In genomic region chr3:28295819-28296364, GRCh38 we compare ENCODE assay signal across 20 cellular contexts. TPM values are rescaled to one million over a fixed set of nuclear protein-coding genes. Genes with fewer than 3 reads are reported as not detected.
DNase-seq lines count a peak whose midpoint lies in the region; ATAC-seq, FAIRE-seq and TF ChIP-seq lines count a peak whose summit lies in the region.
"Had no signal": no experiment of that assay in that cellular context is flagged by ENCODE, and none has a peak within 500 bp of the region (broad histone marks: within the 10 kb centered on the region; RNA-seq: fewer than 3 reads in every experiment).

No MANE protein-coding gene starts in this region.

- no peaks in the 10 kb centered on the region for H4K20me1 ChIP-seq in DND-41 (ENCODE audit: insufficient read depth, low read length)

- H3K9ac ChIP-seq in DND-41 (ENCODE audit: low read depth, low read length) (no peak overlapping the region), SK-N-MC (ENCODE audit: insufficient read length) (no peak overlapping the region)

- H3K27ac ChIP-seq in DND-41 (ENCODE audit: low read length) = no peak overlapping the region
- H3K27ac ChIP-seq in SK-N-MC = peak overlapping the region; percentile 30; the same call in 1 of the 2 replicates
- peak overlapping the region in 1 of 4 donors; percentile 44 for H3K27ac ChIP-seq in upper lobe of left lung
- H3K27ac ChIP-seq: C4-2B, prostate gland, SJSA1 had no signal

- TF ChIP-seq EP300 in upper lobe of left lung (IDR thresholded peaks at IDR 0.05) = no peak

- ATAC-seq in DND-41 (ENCODE audit: insufficient read depth, low read depth) (peak; percentile 60; the same call in 2 of the 3 replicates), upper lobe of left lung (ENCODE audit: low FRiP score in 2 of 2) (no peak)
- ATAC-seq: activated CD4-positive, alpha-beta T cell treated with anti-CD3 and anti-CD28 coated beads for 36 hours had no signal

- peaks cover 17% of the 10 kb centered on the region for H3K4me1 ChIP-seq in DND-41 (ENCODE audit: insufficient read depth, low read length)
- no peaks in the 10 kb centered on the region for H3K4me1 ChIP-seq in upper lobe of left lung
- H3K4me1 ChIP-seq: prostate gland, SJSA1 had no signal

- DNase-seq in DND-41 (no peak), SK-N-MC (ENCODE audit: low read depth, low spot score) (peak; percentile 12), fibroblast of the aortic adventitia (ENCODE audit: low read depth) (peak; percentile 15), upper lobe of left lung (no peak), RCC 7860 (ENCODE audit: low spot score) (no peak), NCI-H748 (lab: John Stamatoyannopoulos, UW; ENCODE audit: unreplicated experiment) (no peak)
- no peak for DNase-seq in NK-92 treated with Interleukin-12 subunit alpha and Interleukin-12 subunit beta, amount 100 ng/mL, for 24 hours (lab: John Stamatoyannopoulos, UW)
- DNase-seq: activated CD4-positive, alpha-beta T cell treated with anti-CD3 and anti-CD28 coated beads for 36 hours; activated naive CD4-positive, alpha-beta T cell treated with Interleukin-2 at 50 U/mL for 16 hours; NCI-H1105 treated with DMSO at 0.1 percent for 48 hours; NCI-H748 treated with DMSO at 0.1 percent for 48 hours; stimulated activated CD4-positive, alpha-beta T cell treated with anti-CD3 and anti-CD28 coated beads, Interleukin-2, amount 100 ng/mL, for 48 hours; stimulated activated naive CD4-positive, alpha-beta T cell treated with Interleukin-2 at 50 U/mL for 16 hours had no signal

- no peak overlapping the region for H2AFZ ChIP-seq in DND-41 (ENCODE audit: low read depth, low read length)

- peaks cover 6% of the 10 kb centered on the region; the same call in 1 of the 2 replicates for H3K36me3 ChIP-seq in DND-41 (ENCODE audit: insufficient read depth, low read length)
- no peaks in the 10 kb centered on the region for H3K36me3 ChIP-seq in SK-N-MC (ENCODE audit: insufficient read depth, low read length)
- H3K36me3 ChIP-seq in upper lobe of left lung = no peaks in the 10 kb centered on the region
- H3K36me3 ChIP-seq: prostate gland had no signal

- peak overlapping the region; percentile 15; the same call in 1 of the 2 replicates for H3K4me2 ChIP-seq in DND-41 (ENCODE audit: insufficient read depth, low read length)

- no peak overlapping the region for H3K4me3 ChIP-seq in DND-41 (ENCODE audit: low read depth in 1 of 2, low read length in 2 of 2)
- H3K4me3 ChIP-seq in SK-N-MC = 0 out of 2 replicates have a peak overlapping the region, but pooled peaks have one; percentile 15
- H3K4me3 ChIP-seq in fibroblast of the aortic adventitia (ENCODE audit: low read depth, low read length) = no peak overlapping the region
- peak overlapping the region in 1 of 4 donors; percentile 16 for H3K4me3 ChIP-seq in upper lobe of left lung
- H3K4me3 ChIP-seq: lung, prostate gland, SJSA1 had no signal

- H3K9me3 ChIP-seq in DND-41 (ENCODE audit: insufficient read depth, low read length, severe bottlenecking) (no peaks in the 10 kb centered on the region), SK-N-MC (ENCODE audit: low read depth, low read length) (no peaks in the 10 kb centered on the region), upper lobe of left lung (no peaks in the 10 kb centered on the region)
- H3K9me3 ChIP-seq: prostate gland, SJSA1 had no signal

- FAIRE-seq in A204.1 (lab: Jason Lieb, UNC) (peak; percentile 6), RCC 7860 (lab: Jason Lieb, UNC) (no peak)
- FAIRE-seq: H1, HTR-8/SVneo had no signal

- H3K79me2 ChIP-seq in DND-41 (ENCODE audit: insufficient read depth, low read length) = no peaks in the 10 kb centered on the region

- TF ChIP-seq CTCF in DND-41 (IDR thresholded peaks at IDR 0.05; ENCODE audit: borderline replicate concordance, extremely low read depth, low read length, poor library complexity, severe bottlenecking) (no peak), fibroblast of the aortic adventitia (IDR thresholded peaks at IDR 0.05; ENCODE audit: insufficient read depth, low read length) (no peak), upper lobe of left lung (IDR thresholded peaks at IDR 0.05) (no peak)

- no peaks in the 10 kb centered on the region for H3K27me3 ChIP-seq in DND-41 (ENCODE audit: insufficient read depth, low read length, poor library complexity)
- no peaks in the 10 kb centered on the region for H3K27me3 ChIP-seq in upper lobe of left lung
- H3K27me3 ChIP-seq: SJSA1 had no signal

- no peak for TF ChIP-seq POLR2A in upper lobe of left lung (IDR thresholded peaks at IDR 0.05)

RNA-seq across cellular contexts. Expression of gene ZCWPW2, which starts 52.6 kb away (rescaled TPM):
- total RNA-seq in fibroblast of the aortic adventitia (ENCODE audit: low replicate concordance) = 1.2 and 1.7 TPM in 2 replicates
- 1 to 10 TPM in 2 of 6 donors, under 1 TPM in 3, not detected in 1; 0.46 to 1.2 (median 0.89) TPM for total RNA-seq in upper lobe of left lung

RNA-seq across cellular contexts. Expression of gene AZI2, which starts 52.7 kb away (rescaled TPM):
- total RNA-seq in fibroblast of the aortic adventitia (ENCODE audit: low replicate concordance) (82.0 and 108 TPM in 2 replicates), upper lobe of left lung (100 to 1,000 TPM in 1 of 6 donors, 10 to 100 TPM in 5; 48.2 to 101 (median 70.7) TPM)

RNA-seq across cellular contexts. Expression of gene CMC1, which starts 54.5 kb away (rescaled TPM):
- 2.5 and 8.5 TPM in 2 replicates for total RNA-seq in fibroblast of the aortic adventitia (ENCODE audit: low replicate concordance)
- 10 to 100 TPM in 4 of 6 donors, 1 to 10 TPM in 2; 4.6 to 20.7 (median 14.1) TPM for total RNA-seq in upper lobe of left lung

Comparison
In these comparisons a context has a peak if more than half of its experiments do, and no peak if none do; other contexts are left out.
1. DNase-seq: peak in SK-N-MC (single experiment) and fibroblast of the aortic adventitia (single experiment); none in DND-41 (single experiment), upper lobe of left lung (0 of 2), NK-92 treated with Interleukin-12 subunit alpha and Interleukin-12 subunit beta, amount 100 ng/mL, for 24 hours (single experiment), RCC 7860 (single experiment) and NCI-H748 (single experiment).